Comparison of ENCODE assay signal across 15 cellular contexts in genomic region chr1:175003521-175003920, GRCh38. TPM values are rescaled to one million over a fixed set of nuclear protein-coding genes. Genes with fewer than 3 reads are reported as not detected.
A peak's percentile ranks its signal among the peaks of the same experiment; 100 is the strongest.
DNase-seq lines count a peak whose midpoint lies in the region; ATAC-seq and TF ChIP-seq lines count a peak whose summit lies in the region.
"Had no signal": no experiment of that assay in that cellular context is flagged by ENCODE, and none has a peak within 500 bp of the region (broad histone marks: within the 10 kb centered on the region; RNA-seq: fewer than 3 reads in every experiment).

No MANE protein-coding gene starts in this region.

- H2AFZ ChIP-seq in osteoblast (ENCODE audit: low read length): no peak overlapping the region

- H3K4me3 Mint-ChIP-seq in activated CD4-positive, alpha-beta T cell treated with anti-CD3 and anti-CD28 coated beads, Interleukin-2, amount 10 ng/mL, durations not matched to agents 24 days and 14 days: peak overlapping the region; percentile 46
- no peak overlapping the region for H3K4me3 Mint-ChIP-seq in IgD-negative memory B cell
- H3K4me3 Mint-ChIP-seq in activated naive CD8-positive, alpha-beta T cell treated with anti-CD3 and anti-CD28 coated beads, Interleukin-2, amount 10 ng/mL, durations not matched to agents 7 days and 5 days: peak overlapping the region; percentile 2
- H3K4me3 Mint-ChIP-seq in activated T-helper 17 cell treated with anti-CD3 and anti-CD28 coated beads, Interleukin-2, amount 50 U/mL, for 72 hours: no peak overlapping the region

- peaks cover 54% of the 10 kb centered on the region for H3K36me3 Mint-ChIP-seq in activated CD4-positive, alpha-beta T cell treated with anti-CD3 and anti-CD28 coated beads, Interleukin-2, amount 10 ng/mL, durations not matched to agents 24 days and 14 days (ENCODE audit: low read depth)
- H3K36me3 Mint-ChIP-seq in IgD-negative memory B cell: peaks cover 4% of the 10 kb centered on the region
- peaks cover 24% of the 10 kb centered on the region for H3K36me3 Mint-ChIP-seq in activated naive CD8-positive, alpha-beta T cell treated with anti-CD3 and anti-CD28 coated beads, Interleukin-2, amount 10 ng/mL, durations not matched to agents 7 days and 5 days
- peaks cover 84% of the 10 kb centered on the region for H3K36me3 Mint-ChIP-seq in activated T-helper 17 cell treated with anti-CD3 and anti-CD28 coated beads, Interleukin-2, amount 50 U/mL, for 72 hours (ENCODE audit: low read depth)

- no peak for ATAC-seq in activated naive CD8-positive, alpha-beta T cell treated with anti-CD3 and anti-CD28 coated beads, Interleukin-2, amount 10 ng/mL, durations not matched to agents 7 days and 5 days (ENCODE audit: low read depth)
- ATAC-seq in GM18517 (IDR thresholded peaks at IDR 0.05; ENCODE audit: unreplicated experiment) (no peak), HG02588 (IDR thresholded peaks at IDR 0.05; ENCODE audit: unreplicated experiment) (no peak)
- ATAC-seq in activated T-helper 17 cell treated with anti-CD3 and anti-CD28 coated beads, Interleukin-2, amount 50 U/mL, for 72 hours (replicated peaks): no peak
- ATAC-seq: left colon had no signal

- DNase-seq in activated CD4-positive, alpha-beta T cell treated with anti-CD3 and anti-CD28 coated beads, Interleukin-2, amount 10 ng/mL, durations not matched to agents 24 days and 14 days: no peak
- DNase-seq in activated CD4-positive, alpha-beta T cell treated with anti-CD3 and anti-CD28 coated beads for 1 hour: no peak
- DNase-seq in activated naive CD8-positive, alpha-beta T cell treated with anti-CD3 and anti-CD28 coated beads, Interleukin-2, amount 10 ng/mL, durations not matched to agents 7 days and 5 days: no peak
- DNase-seq in osteoblast (ENCODE audit: insufficient read length, low spot score, missing footprints): no peak
- DNase-seq: colonic mucosa; left colon; NCI-H2081 treated with DMSO at 0.1 percent for 48 hours; NCI-H774; stimulated activated naive CD4-positive, alpha-beta T cell treated with Interleukin-2 at 50 U/mL for 16 hours had no signal

- intact Hi-C loops in activated CD4-positive, alpha-beta T cell treated with anti-CD3 and anti-CD28 coated beads, Interleukin-2, amount 10 ng/mL, durations not matched to agents 24 days and 14 days (cut with micrococcal nuclease): loop anchor here (5.0 kb wide), 1 partner anchor 1526 kb away; the partner anchor contains the start of gene PRDX6

- H3K4me3 ChIP-seq in osteoblast (ENCODE audit: insufficient read depth, low read length): no peak overlapping the region
- H3K4me3 ChIP-seq: colonic mucosa, right atrium auricular region had no signal

- H3K4me1 ChIP-seq in osteoblast (ENCODE audit: insufficient read depth, low read length): peaks cover 10% of the 10 kb centered on the region
- H3K4me1 ChIP-seq: colonic mucosa had no signal

- no peaks in the 10 kb centered on the region for H3K9me3 ChIP-seq in osteoblast (ENCODE audit: low read depth, low read length)
- H3K9me3 ChIP-seq: ascending aorta, colonic mucosa, right atrium auricular region had no signal

- H3K9me3 Mint-ChIP-seq in activated CD4-positive, alpha-beta T cell treated with anti-CD3 and anti-CD28 coated beads, Interleukin-2, amount 10 ng/mL, durations not matched to agents 24 days and 14 days: no peaks in the 10 kb centered on the region
- no peaks in the 10 kb centered on the region for H3K9me3 Mint-ChIP-seq in IgD-negative memory B cell
- no peaks in the 10 kb centered on the region for H3K9me3 Mint-ChIP-seq in activated naive CD8-positive, alpha-beta T cell treated with anti-CD3 and anti-CD28 coated beads, Interleukin-2, amount 10 ng/mL, durations not matched to agents 7 days and 5 days
- H3K9me3 Mint-ChIP-seq in activated T-helper 17 cell treated with anti-CD3 and anti-CD28 coated beads, Interleukin-2, amount 50 U/mL, for 72 hours: no peaks in the 10 kb centered on the region

- no peaks in the 10 kb centered on the region for H3K27me3 Mint-ChIP-seq in activated CD4-positive, alpha-beta T cell treated with anti-CD3 and anti-CD28 coated beads, Interleukin-2, amount 10 ng/mL, durations not matched to agents 24 days and 14 days
- H3K27me3 Mint-ChIP-seq in IgD-negative memory B cell: no peaks in the 10 kb centered on the region
- no peaks in the 10 kb centered on the region for H3K27me3 Mint-ChIP-seq in activated naive CD8-positive, alpha-beta T cell treated with anti-CD3 and anti-CD28 coated beads, Interleukin-2, amount 10 ng/mL, durations not matched to agents 7 days and 5 days
- H3K27me3 Mint-ChIP-seq in activated T-helper 17 cell treated with anti-CD3 and anti-CD28 coated beads, Interleukin-2, amount 50 U/mL, for 72 hours: no peaks in the 10 kb centered on the region

- peak overlapping the region; percentile 6 for H3K4me2 ChIP-seq in osteoblast (ENCODE audit: insufficient read depth, low read length)

- peaks cover 86% of the 10 kb centered on the region for H3K79me2 ChIP-seq in osteoblast (ENCODE audit: insufficient read depth, low read length)

- H3K27ac Mint-ChIP-seq in activated CD4-positive, alpha-beta T cell treated with anti-CD3 and anti-CD28 coated beads, Interleukin-2, amount 10 ng/mL, durations not matched to agents 24 days and 14 days: peak overlapping the region; percentile 34
- peak overlapping the region in 2 of 3 donors; percentile 66 to 69 for H3K27ac Mint-ChIP-seq in IgD-negative memory B cell
- H3K27ac Mint-ChIP-seq in activated naive CD8-positive, alpha-beta T cell treated with anti-CD3 and anti-CD28 coated beads, Interleukin-2, amount 10 ng/mL, durations not matched to agents 7 days and 5 days: peak overlapping the region; percentile 62
- no peak overlapping the region for H3K27ac Mint-ChIP-seq in activated T-helper 17 cell treated with anti-CD3 and anti-CD28 coated beads, Interleukin-2, amount 50 U/mL, for 72 hours

- POLR2A ChIA-PET in activated naive CD8-positive, alpha-beta T cell treated with anti-CD3 and anti-CD28 coated beads, Interleukin-2, amount 10 ng/mL, durations not matched to agents 7 days and 5 days (lab: Charles Lee): interaction anchor here (1.0 kb wide), 1 partner anchor 20 kb away, joined by 4 read pairs; the partner anchor contains the start of gene MRPS14

- H3K4me1 Mint-ChIP-seq in activated CD4-positive, alpha-beta T cell treated with anti-CD3 and anti-CD28 coated beads, Interleukin-2, amount 10 ng/mL, durations not matched to agents 24 days and 14 days: peaks cover 41% of the 10 kb centered on the region
- H3K4me1 Mint-ChIP-seq in IgD-negative memory B cell: peaks cover 0 to 36% (median 33%) of the 10 kb centered on the region in 3 donors
- peaks cover 38% of the 10 kb centered on the region for H3K4me1 Mint-ChIP-seq in activated naive CD8-positive, alpha-beta T cell treated with anti-CD3 and anti-CD28 coated beads, Interleukin-2, amount 10 ng/mL, durations not matched to agents 7 days and 5 days
- peaks cover 28% of the 10 kb centered on the region for H3K4me1 Mint-ChIP-seq in activated T-helper 17 cell treated with anti-CD3 and anti-CD28 coated beads, Interleukin-2, amount 50 U/mL, for 72 hours

- TF ChIP-seq CTCF in osteoblast (IDR thresholded peaks at IDR 0.05; ENCODE audit: extremely low read depth, low read depth, low read length): no peak

- no peak overlapping the region for H3K27ac ChIP-seq in osteoblast (ENCODE audit: low read depth, low read length)
- H3K27ac ChIP-seq: ascending aorta, colonic mucosa, right atrium auricular region had no signal

- peaks cover 2% of the 10 kb centered on the region for H4K20me1 ChIP-seq in osteoblast (ENCODE audit: insufficient read depth, low read length)

- no peaks in the 10 kb centered on the region for H3K27me3 ChIP-seq in osteoblast (ENCODE audit: insufficient read depth, low read length)
- H3K27me3 ChIP-seq: ascending aorta, colonic mucosa, right atrium auricular region had no signal

- H3K36me3 ChIP-seq in osteoblast (ENCODE audit: insufficient read depth, low read length): peaks cover 29% of the 10 kb centered on the region

RNA-seq across cellular contexts. Expression of gene CACYBP, which starts 3.8 kb away (rescaled TPM):
- total RNA-seq in activated CD4-positive, alpha-beta T cell treated with anti-CD3 and anti-CD28 coated beads, Interleukin-2, amount 10 ng/mL, durations not matched to agents 24 days and 14 days: 385 and 389 TPM in 2 replicates
- 158 TPM for polyA plus RNA-seq in IgD-negative memory B cell
- total RNA-seq in activated naive CD8-positive, alpha-beta T cell treated with anti-CD3 and anti-CD28 coated beads, Interleukin-2, amount 10 ng/mL, durations not matched to agents 7 days and 5 days: 100 to 1,000 TPM; 147 to 177 TPM
- 71.7 and 150 TPM in 2 replicates for total RNA-seq in osteoblast
- 100 to 1,000 TPM; 289 to 427 TPM for total RNA-seq in activated T-helper 17 cell treated with anti-CD3 and anti-CD28 coated beads, Interleukin-2, amount 50 U/mL, for 72 hours

RNA-seq across cellular contexts. Expression of gene MRPS14, which starts 19.7 kb away (rescaled TPM):
- 28.9 and 33.5 TPM in 2 replicates for total RNA-seq in activated CD4-positive, alpha-beta T cell treated with anti-CD3 and anti-CD28 coated beads, Interleukin-2, amount 10 ng/mL, durations not matched to agents 24 days and 14 days
- 43.4 TPM for polyA plus RNA-seq in IgD-negative memory B cell
- total RNA-seq in activated naive CD8-positive, alpha-beta T cell treated with anti-CD3 and anti-CD28 coated beads, Interleukin-2, amount 10 ng/mL, durations not matched to agents 7 days and 5 days: 10 to 100 TPM; 34.0 to 38.4 TPM
- total RNA-seq in osteoblast: 17.1 and 17.7 TPM in 2 replicates
- total RNA-seq in activated T-helper 17 cell treated with anti-CD3 and anti-CD28 coated beads, Interleukin-2, amount 50 U/mL, for 72 hours: 10 to 100 TPM; 25.0 to 31.5 TPM

Comparison
In these comparisons a context has a peak if more than half of its experiments do, and no peak if none do; other contexts are left out.
1. H3K4me3 Mint-ChIP-seq: peak in activated CD4-positive, alpha-beta T cell treated with anti-CD3 and anti-CD28 coated beads, Interleukin-2, amount 10 ng/mL, durations not matched to agents 24 days and 14 days (single experiment) and activated naive CD8-positive, alpha-beta T cell treated with anti-CD3 and anti-CD28 coated beads, Interleukin-2, amount 10 ng/mL, durations not matched to agents 7 days and 5 days (single experiment); none in IgD-negative memory B cell (0 of 4) and activated T-helper 17 cell treated with anti-CD3 and anti-CD28 coated beads, Interleukin-2, amount 50 U/mL, for 72 hours (single experiment).